Comparison of ENCODE assay signal across 8 cellular contexts in genomic region chr2:85133751-85134254, GRCh38. TPM values are rescaled to one million over a fixed set of nuclear protein-coding genes. Genes with fewer than 3 reads are reported as not detected.
A peak's percentile ranks its signal among the peaks of the same experiment; 100 is the strongest.
DNase-seq lines count a peak whose midpoint lies in the region; ATAC-seq and TF ChIP-seq lines count a peak whose summit lies in the region.

No MANE protein-coding gene starts in this region.

- no peak for TF ChIP-seq CTCF in activated B cell treated with CpG ODN at 0.5 μM for 24 hours (IDR thresholded peaks at IDR 0.05)

- DNase-seq in ACHN, result peak; percentile 33
- peak; percentile 29 for DNase-seq in activated B cell treated with CpG ODN at 0.5 μM for 24 hours
- DNase-seq in naive thymus-derived CD8-positive, alpha-beta T cell, result peak in 2 of 10 donors; percentile 6 to 19
- DNase-seq in effector CD8-positive, alpha-beta T cell (lab: John Stamatoyannopoulos, UW), result no peak

- CTCF ChIA-PET in activated B cell treated with CpG ODN at 0.5 μM for 24 hours (lab: Charles Lee), result no interaction called here

- no peaks in the 10 kb centered on the region for H3K36me3 Mint-ChIP-seq in activated B cell treated with CpG ODN at 0.5 μM for 24 hours (ENCODE audit: low read depth)
- H3K36me3 Mint-ChIP-seq in naive thymus-derived CD8-positive, alpha-beta T cell, result peaks cover 0 to 2% (median 0%) of the 10 kb centered on the region in 3 donors

- H3K4me3 Mint-ChIP-seq in activated B cell treated with CpG ODN at 0.5 μM for 24 hours, result peak overlapping the region; percentile 65
- peak overlapping the region in 8 of 10 donors; percentile 9 to 67 (median 44) for H3K4me3 Mint-ChIP-seq in naive thymus-derived CD8-positive, alpha-beta T cell

- POLR2A ChIA-PET in activated B cell treated with CpG ODN at 0.5 μM for 24 hours (lab: Charles Lee), result no interaction called here
- POLR2A ChIA-PET in naive thymus-derived CD8-positive, alpha-beta T cell (lab: Charles Lee), result no interaction called here

- in situ Hi-C loops in ACHN (cut with HindIII; ENCODE audit: low pct_ligation_motif_present, low pct_unique_long_range_greater_than_20kb, low sequenced_read_pairs), result no loop called here

- ATAC-seq in GM19351 (IDR thresholded peaks at IDR 0.05; ENCODE audit: unreplicated experiment) (peak; percentile 26), activated B cell treated with CpG ODN at 0.5 μM for 24 hours (ENCODE audit: low read depth) (no peak), esophagus mucosa (peak; percentile 15), GM19324 (IDR thresholded peaks at IDR 0.05; ENCODE audit: low FRiP score, unreplicated experiment) (no peak), GM18867 (IDR thresholded peaks at IDR 0.05; ENCODE audit: unreplicated experiment) (no peak)
- peak in 1 of 2 donors; percentile 25 for ATAC-seq in naive thymus-derived CD8-positive, alpha-beta T cell

- H3K27me3 Mint-ChIP-seq in activated B cell treated with CpG ODN at 0.5 μM for 24 hours, result peaks cover 37% of the 10 kb centered on the region
- H3K27me3 Mint-ChIP-seq in naive thymus-derived CD8-positive, alpha-beta T cell, result peaks cover 28 to 57% (median 47%) of the 10 kb centered on the region in 5 donors

- no peaks in the 10 kb centered on the region for H3K9me3 Mint-ChIP-seq in activated B cell treated with CpG ODN at 0.5 μM for 24 hours
- no peaks in the 10 kb centered on the region for H3K9me3 Mint-ChIP-seq in naive thymus-derived CD8-positive, alpha-beta T cell

- intact Hi-C loops in activated B cell treated with CpG ODN at 0.5 μM for 24 hours (cut with micrococcal nuclease), result loop anchor here (5.0 kb wide), 1 partner anchor 153 kb away; no protein-coding TSS in a partner anchor

- peaks cover 14% of the 10 kb centered on the region for H3K4me1 Mint-ChIP-seq in activated B cell treated with CpG ODN at 0.5 μM for 24 hours
- peaks cover 0 to 15% (median 14%) of the 10 kb centered on the region in 4 donors for H3K4me1 Mint-ChIP-seq in naive thymus-derived CD8-positive, alpha-beta T cell

- no peak overlapping the region for H3K27ac Mint-ChIP-seq in activated B cell treated with CpG ODN at 0.5 μM for 24 hours
- H3K27ac Mint-ChIP-seq in naive thymus-derived CD8-positive, alpha-beta T cell, result no peak overlapping the region

RNA-seq across cellular contexts. Expression of gene TCF7L1, which starts 0.6 kb away (rescaled TPM):
- total RNA-seq in activated B cell treated with CpG ODN at 0.5 μM for 24 hours, result 0.07 TPM in 2 replicates
- 4.5 TPM for total RNA-seq in esophagus mucosa
- not detected for total RNA-seq in naive thymus-derived CD8-positive, alpha-beta T cell
- polyA plus RNA-seq in naive thymus-derived CD8-positive, alpha-beta T cell, result under 1 TPM in 2 of 3 donors, not detected in 1; 0.08 to 0.09 TPM

Comparison
In these comparisons a context has a peak if more than half of its experiments do, and no peak if none do; other contexts are left out.
1. ATAC-seq: peak in GM19351 (single experiment) and esophagus mucosa (single experiment); none in activated B cell treated with CpG ODN at 0.5 μM for 24 hours (single experiment), GM19324 (single experiment) and GM18867 (single experiment).